Comparison of ENCODE assay signal across 1 cellular context in the genomic region with DNA sequence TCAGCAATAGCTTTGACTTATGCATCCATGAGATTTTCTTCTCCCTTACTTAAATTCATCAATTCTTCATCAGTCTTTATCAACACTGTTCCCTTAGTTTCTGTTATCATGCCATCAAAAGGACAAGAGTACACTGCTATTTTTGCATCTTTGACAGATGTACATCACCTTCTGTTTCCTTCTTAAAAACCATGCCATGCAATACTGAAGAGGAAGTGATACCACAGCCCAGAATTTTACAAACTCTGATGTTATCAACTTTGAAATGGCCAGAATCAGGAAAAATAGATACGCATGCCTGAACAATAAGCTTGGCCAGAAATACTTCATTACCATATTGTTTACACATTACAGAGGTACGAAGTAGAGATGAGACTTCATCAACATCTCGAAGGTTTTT.
A peak's percentile ranks its signal among the peaks of the same experiment; 100 is the strongest.
TF ChIP-seq lines count a peak whose summit lies in the region.

No MANE protein-coding gene starts in this region.

TF ChIP-seq in HepG2, 621 proteins besides CTCF, POLR2A, EP300 and RAD21:
- 0 out of 2 replicates have a peak, but pooled peaks have one; percentile 23 for TF ChIP-seq POLR2AphosphoS5 (IDR thresholded peaks at IDR 0.05; ENCODE audit: low read depth, low read length)
- no peak for TF ChIP-seq ZNF235 (CRISPR knock-in tag; IDR thresholded peaks at IDR 0.05; ENCODE audit: borderline replicate concordance)
